1 cellular context compared by ENCODE assay signal in genomic region chr15:25883860-25884259, GRCh38.
TF ChIP-seq lines count a peak whose summit lies in the region.

No MANE protein-coding gene starts in this region.

TF ChIP-seq in IMR-90, 13 proteins besides CTCF, POLR2A, EP300 and RAD21 (continued from another document):
- no peak for TF ChIP-seq USF2 (IDR thresholded peaks at IDR 0.05; ENCODE audit: low read depth, low read length)
TF ChIP-seq in IMR-90: peak in this region for 6.
